8 cellular contexts compared by ENCODE assay signal in genomic region chr17:75295220-75296158, GRCh38. TPM values are rescaled to one million over a fixed set of nuclear protein-coding genes. Genes with fewer than 3 reads are reported as not detected.
DNase-seq lines count a peak whose midpoint lies in the region; ATAC-seq and TF ChIP-seq lines count a peak whose summit lies in the region.

No MANE protein-coding gene starts in this region.

- TF ChIP-seq POLR2A in esophagus muscularis mucosa (IDR thresholded peaks at IDR 0.05; ENCODE audit: low read depth): no peak

- H3K4me2 ChIP-seq in KMS-11: peak overlapping the region; percentile 76

- H3K9ac ChIP-seq in KMS-11: no peak overlapping the region; the same call in 1 of the 2 replicates

- no peak for DNase-seq in esophagus muscularis mucosa (ENCODE audit: extremely low spot score)
- DNase-seq in NCI-H1694 treated with DMSO at 0.1 percent for 48 hours (lab: John Stamatoyannopoulos, UW): no peak
- DNase-seq in NCI-H2196 (lab: John Stamatoyannopoulos, UW; ENCODE audit: unreplicated experiment): no peak
- no peak for DNase-seq in cerebellum (ENCODE audit: low spot score)
- no peak for DNase-seq in NCI-H1417 (lab: John Stamatoyannopoulos, UW)

- TF ChIP-seq EP300 in esophagus muscularis mucosa (IDR thresholded peaks at IDR 0.05): no peak

- no peaks in the 10 kb centered on the region for H3K79me2 ChIP-seq in KMS-11 (ENCODE audit: insufficient read depth, low read depth)

- TF ChIP-seq CTCF in KMS-11 (conservative IDR thresholded peaks at IDR 0.05; ENCODE audit: low read depth, low read length): no peak
- no peak for TF ChIP-seq CTCF in esophagus muscularis mucosa (IDR thresholded peaks at IDR 0.05)

- H3K4me1 ChIP-seq in KMS-11 (ENCODE audit: low read depth, poor library complexity, severe bottlenecking): peaks cover 66% of the 10 kb centered on the region
- H3K4me1 ChIP-seq in esophagus muscularis mucosa: peaks cover 0 to 2% (median 2%) of the 10 kb centered on the region in 4 donors

- intact Hi-C loops in esophagus muscularis mucosa (cut with DNase I): no loop called here

- H4K20me1 ChIP-seq in KMS-11 (ENCODE audit: insufficient read depth): no peaks in the 10 kb centered on the region

- H3K27me3 ChIP-seq in KMS-11 (ENCODE audit: insufficient read depth, low read depth) (no peaks in the 10 kb centered on the region), esophagus muscularis mucosa (no peaks in the 10 kb centered on the region)

- H3K9me3 ChIP-seq in esophagus muscularis mucosa: no peaks in the 10 kb centered on the region

- peak overlapping the region; percentile 59; the same call in 1 of the 2 replicates for H2AFZ ChIP-seq in KMS-11 (ENCODE audit: low read depth)

- H3K27ac ChIP-seq in KMS-11 (peak overlapping the region; percentile 72), esophagus muscularis mucosa (replicated peaks in 1 of 4) (peak overlapping the region; percentile 21 to 57 (median 40))

- 68% methylated on average over 8 of the region's 8 CpGs for WGBS in esophagus muscularis mucosa

- H3K4me3 ChIP-seq in KMS-11 (IDR thresholded peaks at IDR 0.05; ENCODE audit: insufficient read depth, low read depth, low read length): no peak overlapping the region
- H3K4me3 ChIP-seq in esophagus muscularis mucosa: no peak overlapping the region

- H3K36me3 ChIP-seq in KMS-11 (ENCODE audit: insufficient read depth): no peaks in the 10 kb centered on the region
- H3K36me3 ChIP-seq in esophagus muscularis mucosa: no peaks in the 10 kb centered on the region

- ATAC-seq in GM18498 (IDR thresholded peaks at IDR 0.05; ENCODE audit: unreplicated experiment): peak; percentile 66
- peak; percentile 69 for ATAC-seq in GM21515 (IDR thresholded peaks at IDR 0.05; ENCODE audit: unreplicated experiment)

RNA-seq across cellular contexts. Expression of gene SLC25A19, which starts 6.3 kb away (rescaled TPM):
- total RNA-seq in esophagus muscularis mucosa (10 to 100 TPM in 3 of 4 donors, 1 to 10 TPM in 1; 9.6 to 17.5 (median 15.2) TPM), cerebellum (5.6 TPM)

RNA-seq across cellular contexts. Expression of gene MIF4GD, which starts 24.5 kb away (rescaled TPM):
- total RNA-seq in esophagus muscularis mucosa: 10 to 100 TPM; 42.4 to 52.0 (median 44.8) TPM
- total RNA-seq in cerebellum: 7.0 TPM

RNA-seq across cellular contexts. Expression of gene MRPS7, which starts 33.8 kb away (rescaled TPM):
- total RNA-seq in esophagus muscularis mucosa (10 to 100 TPM; 37.8 to 40.6 (median 39.1) TPM), cerebellum (21.8 TPM)

RNA-seq across cellular contexts. Expression of gene GGA3, which starts 34.1 kb away (rescaled TPM):
- 10 to 100 TPM; 14.6 to 31.4 (median 21.2) TPM for total RNA-seq in esophagus muscularis mucosa
- 15.4 TPM for total RNA-seq in cerebellum
